ENCODE assay signal across 1 cellular context in genomic region chr6:149545754-149546471, GRCh38.
A peak's percentile ranks its signal among the peaks of the same experiment; 100 is the strongest.
TF ChIP-seq lines count a peak whose summit lies in the region.

TSS of gene PPIL4 (minus strand) at chr6:149546043. CDS start at chr6:149546005, 38 bp downstream.

TF ChIP-seq in GM12878, 131 proteins besides CTCF, POLR2A, EP300 and RAD21 (continued from another document and continues in another):
- TF ChIP-seq KAT2A (conservative IDR thresholded peaks at IDR 0.05; ENCODE audit: control insufficient read depth, low read depth, low read length), result no peak
- TF ChIP-seq ATF2 (IDR thresholded peaks at IDR 0.05; ENCODE audit: low read length), result no peak
- 0 out of 2 replicates have a peak, but pooled peaks have one; percentile 19 for TF ChIP-seq PML (IDR thresholded peaks at IDR 0.05; ENCODE audit: low read length)
- peak; percentile 66 for TF ChIP-seq LARP7 (IDR thresholded peaks at IDR 0.05)
- TF ChIP-seq RELB (IDR thresholded peaks at IDR 0.05; ENCODE audit: low read depth), result peak; percentile 99
- peak; percentile 64 for TF ChIP-seq E4F1 (IDR thresholded peaks at IDR 0.05; ENCODE audit: borderline replicate concordance, partially characterized antibody)
- TF ChIP-seq POU2F2 (IDR thresholded peaks at IDR 0.05; ENCODE audit: borderline replicate concordance, low read depth, low read length), result peak; percentile 64; the same call in 1 of the 3 replicates
- TF ChIP-seq BACH1 (IDR thresholded peaks at IDR 0.05; ENCODE audit: borderline replicate concordance), result peak; percentile 59
- peak; percentile 95 for TF ChIP-seq YY1 (IDR thresholded peaks at IDR 0.05; ENCODE audit: low read depth, low read length)
- no peak for TF ChIP-seq EZH2 (IDR thresholded peaks at IDR 0.05; ENCODE audit: borderline replicate concordance, control insufficient read depth, low read depth, low read length)
- no peak for TF ChIP-seq PAX8 (IDR thresholded peaks at IDR 0.05)
- TF ChIP-seq ASH2L (IDR thresholded peaks at IDR 0.05; ENCODE audit: borderline replicate concordance, low read depth), result 0 out of 2 replicates have a peak, but pooled peaks have one; percentile 49
- no peak; the same call in 1 of the 2 replicates for TF ChIP-seq CBX5 (IDR thresholded peaks at IDR 0.05; ENCODE audit: low read depth)
- no peak for TF ChIP-seq ZZZ3 (IDR thresholded peaks at IDR 0.05; ENCODE audit: control insufficient read depth, insufficient read length, low read depth)
- peak; percentile 55; the same call in 1 of the 2 replicates for TF ChIP-seq TCF12 (IDR thresholded peaks at IDR 0.05; ENCODE audit: low read depth, low read length)
- TF ChIP-seq BMI1 (IDR thresholded peaks at IDR 0.05; ENCODE audit: borderline replicate concordance), result no peak
- peak; percentile 99 for TF ChIP-seq NKRF (conservative IDR thresholded peaks at IDR 0.05)
- no peak for TF ChIP-seq MEF2B (IDR thresholded peaks at IDR 0.05; ENCODE audit: partially characterized antibody, poor library complexity, severe bottlenecking)
- TF ChIP-seq MAX (IDR thresholded peaks at IDR 0.05; ENCODE audit: low read depth, low read length), result peak; percentile 87
- no peak for TF ChIP-seq STAT3 (IDR thresholded peaks at IDR 0.05; ENCODE audit: low read depth, low read length)
- TF ChIP-seq STAT1 (conservative IDR thresholded peaks at IDR 0.05), result peak; percentile 46; the same call in 1 of the 2 replicates
- TF ChIP-seq USF1 (IDR thresholded peaks at IDR 0.05; ENCODE audit: borderline replicate concordance, extremely low read length, insufficient read depth, low read depth, low read length), result peak; percentile 65
- no peak for TF ChIP-seq CEBPB (IDR thresholded peaks at IDR 0.05; ENCODE audit: borderline replicate concordance in 1 of 2, low read depth in 2 of 2, low read length in 2 of 2)
- TF ChIP-seq ZNF622 (IDR thresholded peaks at IDR 0.05), result no peak
- 0 out of 4 replicates have a peak, but pooled peaks of 1 of the 2 experiments have one; percentile 37 for TF ChIP-seq ETV6 (conservative IDR thresholded peaks at IDR 0.05 in 1 of 2, IDR thresholded peaks at IDR 0.05 in 1 of 2; ENCODE audit: borderline replicate concordance in 1 of 2, low read depth in 1 of 2)
- TF ChIP-seq SRF (IDR thresholded peaks at IDR 0.05; ENCODE audit: low read depth in 2 of 2, low read length in 2 of 2), result peak; percentile 74 to 93
- TF ChIP-seq BCL11A (IDR thresholded peaks at IDR 0.05; ENCODE audit: low read depth, low read length), result no peak
- TF ChIP-seq FOXM1 (IDR thresholded peaks at IDR 0.05; ENCODE audit: low read depth, low read length), result no peak; the same call in 1 of the 2 replicates
- TF ChIP-seq NFIC (IDR thresholded peaks at IDR 0.05; ENCODE audit: low read depth, low read length), result no peak
- TF ChIP-seq SREBF1 (IDR thresholded peaks at IDR 0.05; ENCODE audit: low read length), result no peak
- TF ChIP-seq RAD51 (IDR thresholded peaks at IDR 0.05), result peak; percentile 61; the same call in 1 of the 2 replicates
- TF ChIP-seq NBN (IDR thresholded peaks at IDR 0.05), result peak; percentile 98
- TF ChIP-seq PBX3 (IDR thresholded peaks at IDR 0.05; ENCODE audit: insufficient replicate concordance, low read depth, low read length), result peak; percentile 5
- peak; percentile 60 for TF ChIP-seq E2F8 (IDR thresholded peaks at IDR 0.05; ENCODE audit: low read depth, partially characterized antibody)
- TF ChIP-seq NR2F1 (conservative IDR thresholded peaks at IDR 0.05), result no peak
- no peak for TF ChIP-seq FOS (IDR thresholded peaks at IDR 0.05; ENCODE audit: borderline replicate concordance, extremely low read depth, insufficient read length)
- TF ChIP-seq RFX5 (IDR thresholded peaks at IDR 0.05; ENCODE audit: low read depth, low read length), result no peak
- peak; percentile 95 for TF ChIP-seq ATF3 (IDR thresholded peaks at IDR 0.05; ENCODE audit: borderline replicate concordance, extremely low read depth, low read depth, low read length)
- peak; percentile 98 for TF ChIP-seq ELK1 (IDR thresholded peaks at IDR 0.05; ENCODE audit: low read depth, low read length)
- TF ChIP-seq NFYA (IDR thresholded peaks at IDR 0.05; ENCODE audit: borderline replicate concordance, low read depth, low read length), result no peak
- 0 out of 2 replicates have a peak, but pooled peaks have one; percentile 45 for TF ChIP-seq DPF2 (IDR thresholded peaks at IDR 0.05)
- TF ChIP-seq IRF4 (IDR thresholded peaks at IDR 0.05; ENCODE audit: low read depth, low read length), result no peak
- no peak for TF ChIP-seq MLLT1 (IDR thresholded peaks at IDR 0.05)
- no peak for TF ChIP-seq ZNF217 (IDR thresholded peaks at IDR 0.05)
- no peak for TF ChIP-seq HDAC6 (IDR thresholded peaks at IDR 0.05; ENCODE audit: unreplicated experiment)
- no peak for TF ChIP-seq MEF2A (IDR thresholded peaks at IDR 0.05; ENCODE audit: insufficient read depth, low read depth, low read length)
- TF ChIP-seq WRNIP1 (IDR thresholded peaks at IDR 0.05; ENCODE audit: borderline replicate concordance, low read depth, low read length), result no peak
